8 cellular contexts compared by ENCODE assay signal in genomic region chr19:2543072-2543462, GRCh38.
DNase-seq lines count a peak whose midpoint lies in the region; ATAC-seq and TF ChIP-seq lines count a peak whose summit lies in the region.
"Not testable (repeated sequence)": the region's sequence is repeated elsewhere in the genome, so short reads cannot be mapped to it uniquely, and the experiment has no call there.

No MANE protein-coding gene starts in this region.

- H3K9me3 ChIP-seq in CD4-positive, CD25-positive, alpha-beta regulatory T cell (ENCODE audit: control insufficient read depth in 2 of 2, low read length in 2 of 2); MG63; body of pancreas; fibroblast of lung (ENCODE audit: control insufficient read depth, insufficient read depth, low read depth, low read length); lower lobe of right lung; trophoblast cell (ENCODE audit: insufficient read depth, low read depth, low read length); thymus (ENCODE audit: control insufficient read depth): not testable (repeated sequence)

- H3K4me3 ChIP-seq in CD4-positive, CD25-positive, alpha-beta regulatory T cell (ENCODE audit: low read depth, low read length); body of pancreas; trophoblast cell (ENCODE audit: low read depth, low read length); thymus (ENCODE audit: low read length): not testable (repeated sequence)
- H3K4me3 ChIP-seq in MG63 (peak overlapping the region; percentile 25; the same call in 1 of the 2 replicates), fibroblast of lung (replicated peaks in 1 of 4; ENCODE audit: control extremely low read depth in 1 of 4, insufficient read depth in 1 of 4, low read depth in 3 of 4, low read length in 4 of 4) (peak overlapping the region in 1 of 4 experiments; percentile 35), lower lobe of right lung (peak overlapping the region; percentile 36)

- H2BK12ac ChIP-seq in trophoblast cell (ENCODE audit: low read length) = peak overlapping the region; percentile 56

- H4K8ac ChIP-seq in trophoblast cell (ENCODE audit: low read depth, low read length) = peak overlapping the region; percentile 82

- peak overlapping the region; percentile 96 for H2BK5ac ChIP-seq in trophoblast cell (ENCODE audit: low read depth, low read length, poor library complexity)

- not testable (repeated sequence) for H3K36me3 Mint-ChIP-seq in CD4-positive, CD25-positive, alpha-beta regulatory T cell; activated CD4-positive, alpha-beta T cell treated with anti-CD3 and anti-CD28 coated beads, Interleukin-2, amount 10 ng/mL, durations not matched to agents 7 days and 5 days (ENCODE audit: low read depth)

- POLR2A ChIA-PET in activated CD4-positive, alpha-beta T cell treated with anti-CD3 and anti-CD28 coated beads, Interleukin-2, amount 10 ng/mL, durations not matched to agents 7 days and 5 days (lab: Charles Lee) = interaction anchor here (0.6 kb wide), 1 partner anchor 9 kb away, joined by 4 read pairs; no protein-coding TSS in a partner anchor

- WGBS in body of pancreas, 2 donors = 41 to 52% methylated on average over 4 of the region's 4 CpGs
- no CpG with 5 or more reads among the region's 4 CpGs for WGBS in trophoblast cell (ENCODE audit: extremely low coverage, insufficient coverage, insufficient read length)
- WGBS in thymus = 95% methylated on average over 4 of the region's 4 CpGs

- not testable (repeated sequence) for DNase-seq in CD4-positive, CD25-positive, alpha-beta regulatory T cell; MG63; activated CD4-positive, alpha-beta T cell treated with anti-CD3 and anti-CD28 coated beads, Interleukin-2, amount 10 ng/mL, durations not matched to agents 7 days and 5 days; body of pancreas
- DNase-seq in fibroblast of lung (ENCODE audit: low read depth in 2 of 2) (peak in 1 of 2 donors; percentile 19), lower lobe of right lung (peak; percentile 34), trophoblast cell (peak in 1 of 2 donors; percentile 18)

- H2AK5ac ChIP-seq in trophoblast cell (ENCODE audit: low read length) = not testable (repeated sequence)

- CTCF ChIA-PET in activated CD4-positive, alpha-beta T cell treated with anti-CD3 and anti-CD28 coated beads, Interleukin-2, amount 10 ng/mL, durations not matched to agents 7 days and 5 days (lab: Charles Lee) = interaction anchor here (0.8 to 1.8 kb wide), 6 partner anchors 9 to 68 kb away, joined by 3 to 4 read pairs (median 3); no protein-coding TSS in a partner anchor

- peak overlapping the region; percentile 42 for H3K4ac ChIP-seq in trophoblast cell (ENCODE audit: low read depth, low read length)

- peak overlapping the region; percentile 79 for H3K18ac ChIP-seq in trophoblast cell (ENCODE audit: low read length)

- not testable (repeated sequence) for H3K9me3 Mint-ChIP-seq in CD4-positive, CD25-positive, alpha-beta regulatory T cell; activated CD4-positive, alpha-beta T cell treated with anti-CD3 and anti-CD28 coated beads, Interleukin-2, amount 10 ng/mL, durations not matched to agents 7 days and 5 days

- H3K36me3 ChIP-seq in CD4-positive, CD25-positive, alpha-beta regulatory T cell (ENCODE audit: control insufficient read depth, insufficient read depth, low read length); MG63; body of pancreas (replicated peaks in 1 of 2; ENCODE audit: insufficient read depth in 1 of 2, low read depth in 2 of 2); fibroblast of lung (ENCODE audit: control insufficient read depth, insufficient read depth, low read length); lower lobe of right lung; trophoblast cell (ENCODE audit: control insufficient read depth in 1 of 2, insufficient read depth in 2 of 2, low read length in 2 of 2); thymus (ENCODE audit: control insufficient read depth, insufficient read depth): not testable (repeated sequence)

- H3K9ac ChIP-seq in fibroblast of lung (ENCODE audit: insufficient read depth, low read length) = peak overlapping the region; percentile 51
- H3K9ac ChIP-seq in trophoblast cell (ENCODE audit: low read length) = not testable (repeated sequence)

- H2AFZ ChIP-seq in fibroblast of lung (ENCODE audit: low read length); trophoblast cell (ENCODE audit: insufficient read depth, low read length, poor library complexity): not testable (repeated sequence)

- H3K27ac Mint-ChIP-seq in CD4-positive, CD25-positive, alpha-beta regulatory T cell = peak overlapping the region in 2 of 3 donors; percentile 75 to 83
- peak overlapping the region; percentile 86 for H3K27ac Mint-ChIP-seq in activated CD4-positive, alpha-beta T cell treated with anti-CD3 and anti-CD28 coated beads, Interleukin-2, amount 10 ng/mL, durations not matched to agents 7 days and 5 days

- intact Hi-C loops in body of pancreas (cut with DNase I); lower lobe of right lung (cut with DNase I): not testable (repeated sequence)

- H3K14ac ChIP-seq in trophoblast cell (ENCODE audit: low read length) = peak overlapping the region; percentile 86

- H4K12ac ChIP-seq in trophoblast cell (ENCODE audit: low read depth, low read length) = peak overlapping the region; percentile 17

- H3K4me1 ChIP-seq in CD4-positive, CD25-positive, alpha-beta regulatory T cell (ENCODE audit: control insufficient read depth, insufficient read depth, low read length, poor library complexity, severe bottlenecking) = peaks cover 15% of the 10 kb centered on the region
- H3K4me1 ChIP-seq in body of pancreas (peaks cover 54% of the 10 kb centered on the region), fibroblast of lung (ENCODE audit: control insufficient read depth, extremely low read depth, insufficient read depth, low read length) (peaks cover 38% of the 10 kb centered on the region), lower lobe of right lung (peaks cover 79% of the 10 kb centered on the region), trophoblast cell (ENCODE audit: control insufficient read depth in 1 of 2, insufficient read depth in 2 of 2, low read length in 2 of 2) (peaks cover 46 to 50% of the 10 kb centered on the region in 2 experiments)
- H3K4me1 ChIP-seq in thymus (ENCODE audit: control insufficient read depth, insufficient read depth, low read length) = not testable (repeated sequence)

- TF ChIP-seq POLR2A in body of pancreas (IDR thresholded peaks at IDR 0.05) = not testable (repeated sequence)

- H3K27me3 Mint-ChIP-seq in CD4-positive, CD25-positive, alpha-beta regulatory T cell; activated CD4-positive, alpha-beta T cell treated with anti-CD3 and anti-CD28 coated beads, Interleukin-2, amount 10 ng/mL, durations not matched to agents 7 days and 5 days: not testable (repeated sequence)

- peak overlapping the region; percentile 78 for H4K91ac ChIP-seq in trophoblast cell (ENCODE audit: low read depth, low read length)

- not testable (repeated sequence) for TF ChIP-seq CTCF in body of pancreas (IDR thresholded peaks at IDR 0.05); fibroblast of lung (conservative IDR thresholded peaks at IDR 0.05 in 1 of 2, IDR thresholded peaks at IDR 0.05 in 1 of 2; ENCODE audit: low read depth in 1 of 2, low read length in 2 of 2); lower lobe of right lung (IDR thresholded peaks at IDR 0.05)

- H3K4me2 ChIP-seq in fibroblast of lung (ENCODE audit: extremely low read depth, insufficient read depth, low read length) (peak overlapping the region; percentile 34), trophoblast cell (ENCODE audit: low read length) (peak overlapping the region; percentile 50)

- not testable (repeated sequence) for H3K23ac ChIP-seq in trophoblast cell (ENCODE audit: low read length)

- H3K79me1 ChIP-seq in trophoblast cell (ENCODE audit: low read length) = peaks cover 61% of the 10 kb centered on the region

- peak overlapping the region; percentile 96 for H2BK120ac ChIP-seq in trophoblast cell (ENCODE audit: insufficient read depth, low read length, poor library complexity)

- H3K79me2 ChIP-seq in fibroblast of lung (ENCODE audit: control insufficient read depth, insufficient read depth, low read length) = not testable (repeated sequence)
- H3K79me2 ChIP-seq in trophoblast cell (ENCODE audit: control insufficient read depth, insufficient read depth, low read length, poor library complexity) = peaks cover 23% of the 10 kb centered on the region

- peak overlapping the region in 2 of 4 donors; percentile 46 to 74 for H3K4me3 Mint-ChIP-seq in CD4-positive, CD25-positive, alpha-beta regulatory T cell
- H3K4me3 Mint-ChIP-seq in activated CD4-positive, alpha-beta T cell treated with anti-CD3 and anti-CD28 coated beads, Interleukin-2, amount 10 ng/mL, durations not matched to agents 7 days and 5 days = not testable (repeated sequence)

- ATAC-seq in CD4-positive, CD25-positive, alpha-beta regulatory T cell (ENCODE audit: low read depth in 2 of 2); body of pancreas; lower lobe of right lung: not testable (repeated sequence)

- H4K20me1 ChIP-seq in fibroblast of lung (ENCODE audit: control insufficient read depth, extremely low read depth, insufficient read depth, low read length) = not testable (repeated sequence)

- peaks cover 0 to 14% (median 7%) of the 10 kb centered on the region in 4 donors for H3K4me1 Mint-ChIP-seq in CD4-positive, CD25-positive, alpha-beta regulatory T cell
- peaks cover 37% of the 10 kb centered on the region for H3K4me1 Mint-ChIP-seq in activated CD4-positive, alpha-beta T cell treated with anti-CD3 and anti-CD28 coated beads, Interleukin-2, amount 10 ng/mL, durations not matched to agents 7 days and 5 days

- H3K27me3 ChIP-seq in CD4-positive, CD25-positive, alpha-beta regulatory T cell (ENCODE audit: control insufficient read depth, insufficient read depth, low read length); MG63; body of pancreas; fibroblast of lung (ENCODE audit: control insufficient read depth, insufficient read depth, low read length); lower lobe of right lung (ENCODE audit: low read depth); trophoblast cell (ENCODE audit: insufficient read depth, low read length); thymus (ENCODE audit: control insufficient read depth, insufficient read depth): not testable (repeated sequence)

- H3K27ac ChIP-seq in CD4-positive, CD25-positive, alpha-beta regulatory T cell (ENCODE audit: insufficient read depth, low read length, poor library complexity, severe bottlenecking) = not testable (repeated sequence)
- H3K27ac ChIP-seq in body of pancreas = peak overlapping the region; percentile 87 to 97 (median 92)
- peak overlapping the region; percentile 95 for H3K27ac ChIP-seq in fibroblast of lung (ENCODE audit: insufficient read depth, low read length)
- H3K27ac ChIP-seq in lower lobe of right lung = peak overlapping the region; percentile 93
- peak overlapping the region; percentile 100 for H3K27ac ChIP-seq in trophoblast cell (ENCODE audit: low read depth, low read length)
- peak overlapping the region; percentile 83 for H3K27ac ChIP-seq in thymus (ENCODE audit: low read depth)
